In genomic region chr5:19903611-19904010, GRCh38 we compare ENCODE assay signal across 13 cellular contexts.
"Had no signal": no experiment of that assay in that cellular context is flagged by ENCODE, and none has a peak within 500 bp of the region (broad histone marks: within the 10 kb centered on the region; RNA-seq: fewer than 3 reads in every experiment).

No MANE protein-coding gene starts in this region.

- H3K27ac Mint-ChIP-seq: activated naive CD8-positive, alpha-beta T cell; naive B cell; stimulated activated naive B cell treated with anti-CD40 and anti-IgM and Interleukin-4, amounts not matched to agents 10 μg/mL and 1 μg/mL and 100 μg/mL, for 72 hours had no signal

- H3K36me3 ChIP-seq: breast epithelium had no signal

- H3K27ac ChIP-seq: breast epithelium had no signal

- H3K27me3 ChIP-seq: breast epithelium had no signal

- H3K4me3 ChIP-seq: breast epithelium had no signal

- H3K27me3 Mint-ChIP-seq: activated naive CD8-positive, alpha-beta T cell; naive B cell; stimulated activated naive B cell treated with anti-CD40 and anti-IgM and Interleukin-4, amounts not matched to agents 10 μg/mL and 1 μg/mL and 100 μg/mL, for 72 hours had no signal

- H3K4me3 Mint-ChIP-seq: activated naive CD8-positive, alpha-beta T cell; naive B cell; stimulated activated naive B cell treated with anti-CD40 and anti-IgM and Interleukin-4, amounts not matched to agents 10 μg/mL and 1 μg/mL and 100 μg/mL, for 72 hours had no signal

- ATAC-seq: stimulated activated naive B cell treated with anti-CD40 and anti-IgM and Interleukin-4, amounts not matched to agents 10 μg/mL and 1 μg/mL and 100 μg/mL, for 72 hours had no signal

- DNase-seq: activated CD4-positive, alpha-beta T cell treated with anti-CD3 and anti-CD28 coated beads, Interleukin-2, amount 50 U/mL, for 4 hours; activated effector memory CD4-positive, alpha-beta T cell treated with anti-CD3 and anti-CD28 coated beads, Interleukin-2, amount 50 U/mL, for 16 hours; activated T-cell treated with anti-CD3 and anti-CD28 coated beads, Interleukin-2, amount 50 U/mL, for 1 hour; anterior cingulate cortex; hippocampal formation; kidney glomerular epithelial cell; naive B cell; stimulated activated CD4-positive, alpha-beta T cell treated with anti-CD3 and anti-CD28 coated beads, Interleukin-1b, Interleukin-23, amount 100 ng/mL, for 48 hours; stimulated activated naive B cell treated with anti-CD40 and anti-IgM and Interleukin-4, amounts not matched to agents 10 μg/mL and 1 μg/mL and 100 μg/mL, for 72 hours; substantia nigra; trophoblast cell had no signal

- H3K36me3 Mint-ChIP-seq: activated naive CD8-positive, alpha-beta T cell; naive B cell; stimulated activated naive B cell treated with anti-CD40 and anti-IgM and Interleukin-4, amounts not matched to agents 10 μg/mL and 1 μg/mL and 100 μg/mL, for 72 hours had no signal

- H3K4me1 ChIP-seq: breast epithelium had no signal

- H3K9me3 ChIP-seq: breast epithelium had no signal

- H3K4me1 Mint-ChIP-seq: naive B cell; stimulated activated naive B cell treated with anti-CD40 and anti-IgM and Interleukin-4, amounts not matched to agents 10 μg/mL and 1 μg/mL and 100 μg/mL, for 72 hours had no signal
